ENCODE assay signal across 11 cellular contexts in the genomic region with DNA sequence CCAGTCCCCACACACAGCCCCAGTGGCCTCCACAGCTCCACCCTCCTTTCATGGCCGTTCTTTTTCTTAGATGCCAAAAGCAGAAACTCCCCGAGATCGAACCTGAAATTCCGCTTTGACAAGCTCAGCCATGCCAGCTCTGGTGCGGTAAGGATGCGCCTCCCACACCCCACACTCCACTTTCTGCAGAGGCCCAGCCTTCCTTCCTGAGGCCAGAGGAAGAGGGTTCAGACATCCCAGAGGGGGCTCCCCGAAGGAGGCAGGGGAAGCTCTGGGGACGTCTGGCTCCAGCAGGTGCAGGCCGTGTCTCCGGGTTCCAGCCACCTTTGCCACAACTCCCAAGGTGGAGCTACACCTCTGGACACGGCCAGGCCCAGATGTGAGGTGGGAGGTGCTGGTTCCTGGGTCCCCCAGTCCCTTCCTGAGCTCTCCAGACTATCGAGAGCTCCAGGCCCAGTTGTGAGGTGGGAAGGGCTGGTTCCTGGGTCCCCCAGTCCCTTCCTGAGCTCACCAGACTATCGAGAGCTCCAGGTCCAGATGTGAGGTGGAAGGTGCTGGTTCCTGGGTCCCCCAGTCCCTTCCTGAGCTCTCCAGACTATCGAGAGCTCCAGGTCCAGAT. TPM values are rescaled to one million over a fixed set of nuclear protein-coding genes. Genes with fewer than 3 reads are reported as not detected.
DNase-seq lines count a peak whose midpoint lies in the region; ATAC-seq and TF ChIP-seq lines count a peak whose summit lies in the region.
"Not testable (repeated sequence)": the region's sequence is repeated elsewhere in the genome, so short reads cannot be mapped to it uniquely, and the experiment has no call there.
"Had no signal": no experiment of that assay in that cellular context is flagged by ENCODE, and none has a peak within 500 bp of the region (broad histone marks: within the 10 kb centered on the region; RNA-seq: fewer than 3 reads in every experiment).

No MANE protein-coding gene starts in this region.

- peak overlapping the region in 6 of 7 donors; percentile 1 to 88 (median 81) for H3K27ac Mint-ChIP-seq in CD14-positive monocyte
- peak overlapping the region; percentile 41 for H3K27ac Mint-ChIP-seq in nephron progenitor cell
- H3K27ac Mint-ChIP-seq in type B pancreatic cell, result not testable (repeated sequence)

- not testable (repeated sequence) for H3K4me3 ChIP-seq in coronary artery; esophagus (ENCODE audit: low read depth in 1 of 2, low read length in 2 of 2); gastrocnemius medialis

- 74 to 83% methylated on average over 14 of the region's 14 CpGs for WGBS in esophagus, 2 donors

- intact Hi-C loops in CD14-positive monocyte (cut with micrococcal nuclease); gastrocnemius medialis (cut with DNase I; ENCODE audit: low total_unique reads): not testable (repeated sequence)

- not testable (repeated sequence) for DNase-seq in CD14-positive monocyte (ENCODE audit: low spot score); nephron progenitor cell; gastrocnemius medialis
- peak; percentile 22 for DNase-seq in UCSD-AML1 (lab: John Stamatoyannopoulos, UW; ENCODE audit: unreplicated experiment)
- peak; percentile 47 for DNase-seq in coronary artery (ENCODE audit: low spot score)
- DNase-seq in iPS-NIHi11 (ENCODE audit: low spot score), result peak; percentile 2
- DNase-seq in type B pancreatic cell (ENCODE audit: extremely low spot score, unreplicated experiment), result peak; percentile 51

- H3K4me1 Mint-ChIP-seq in CD14-positive monocyte, result peaks cover 15% of the 10 kb centered on the region
- peaks cover 35% of the 10 kb centered on the region for H3K4me1 Mint-ChIP-seq in nephron progenitor cell
- not testable (repeated sequence) for H3K4me1 Mint-ChIP-seq in type B pancreatic cell (ENCODE audit: unreplicated experiment)

- H3K27ac ChIP-seq in coronary artery (peak overlapping the region in 1 of 2 donors; percentile 56), esophagus (ENCODE audit: low read depth in 2 of 2, low read length in 1 of 2) (peak overlapping the region; percentile 58 to 67), gastrocnemius medialis (peak overlapping the region in 3 of 4 donors; percentile 62 to 70 (median 66))

- peaks cover 5 to 16% of the 10 kb centered on the region in 2 donors for H3K36me3 ChIP-seq in esophagus (ENCODE audit: control insufficient read depth in 2 of 2, insufficient read depth in 2 of 2, low read length in 1 of 2)
- not testable (repeated sequence) for H3K36me3 ChIP-seq in gastrocnemius medialis

- ATAC-seq in gastrocnemius medialis, result not testable (repeated sequence)

- H3K4me3 Mint-ChIP-seq in CD14-positive monocyte, nephron progenitor cell, type B pancreatic cell: not testable (repeated sequence)

- not testable (repeated sequence) for H3K27me3 ChIP-seq in esophagus (ENCODE audit: control insufficient read depth in 1 of 2, insufficient read depth in 2 of 2, low read length in 2 of 2); gastrocnemius medialis

- H3K9me3 ChIP-seq in esophagus (ENCODE audit: control insufficient read depth in 2 of 2, insufficient read depth in 1 of 2, low read depth in 1 of 2, low read length in 1 of 2); gastrocnemius medialis: not testable (repeated sequence)

- peaks cover 71 to 89% of the 10 kb centered on the region in 2 donors for H3K36me3 Mint-ChIP-seq in CD14-positive monocyte
- H3K36me3 Mint-ChIP-seq in nephron progenitor cell (ENCODE audit: low read depth); type B pancreatic cell: not testable (repeated sequence)

- TF ChIP-seq POLR2A in gastrocnemius medialis (IDR thresholded peaks at IDR 0.05), result not testable (repeated sequence)

- TF ChIP-seq CTCF in CD14-positive monocyte (IDR thresholded peaks at IDR 0.05); coronary artery (IDR thresholded peaks at IDR 0.05); nephron progenitor cell (IDR thresholded peaks at IDR 0.05); gastrocnemius medialis (IDR thresholded peaks at IDR 0.05 in 4 of 5, conservative IDR thresholded peaks at IDR 0.05 in 1 of 5); type B pancreatic cell (conservative IDR thresholded peaks at IDR 0.05): not testable (repeated sequence)

- not testable (repeated sequence) for H3K9me3 Mint-ChIP-seq in CD14-positive monocyte, nephron progenitor cell, type B pancreatic cell

- not testable (repeated sequence) for H3K4me1 ChIP-seq in esophagus (ENCODE audit: control insufficient read depth in 2 of 2, insufficient read depth in 2 of 2, low read length in 1 of 2); gastrocnemius medialis

- in situ Hi-C loops in gastrocnemius medialis (cut with MboI; ENCODE audit: low sequenced_read_pairs in 4 of 4), result not testable (repeated sequence)

- not testable (repeated sequence) for H3K27me3 Mint-ChIP-seq in CD14-positive monocyte (ENCODE audit: low read depth in 3 of 3); nephron progenitor cell (ENCODE audit: low read depth, poor library complexity); type B pancreatic cell

RNA-seq across cellular contexts. Expression of a gene that starts 32.4 kb away (rescaled TPM):
- polyA plus RNA-seq in CD14-positive monocyte (not detected), esophagus (not detected)
- total RNA-seq in gastrocnemius medialis (not detected), type B pancreatic cell (ENCODE audit: low replicate concordance) (not detected in 2 replicates)
- total RNA-seq: CD8-positive, alpha-beta memory T cell; HepG2 had no signal
- polyA plus RNA-seq: BJ, HepG2 had no signal
